ENCODE assay signal across 21 cellular contexts in the genomic region with DNA sequence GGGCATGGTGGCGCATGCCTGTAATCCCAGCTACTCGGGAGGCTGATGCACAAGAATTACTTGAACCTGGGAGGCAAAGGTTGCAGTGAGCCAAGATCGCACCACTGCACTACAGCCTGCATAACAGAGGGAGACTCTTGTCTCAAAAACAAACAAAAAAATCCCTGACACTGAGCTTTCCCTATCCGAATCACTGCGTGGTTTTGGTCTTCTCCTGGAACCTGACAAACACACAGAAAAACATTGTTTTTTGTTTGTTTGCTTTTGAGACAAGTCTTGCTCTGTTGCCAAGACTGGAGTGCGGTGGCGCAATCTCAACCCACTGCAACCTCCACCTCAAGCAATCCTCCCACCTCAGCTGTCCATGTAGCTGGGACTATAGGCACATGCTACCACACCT.
"Had no signal": no experiment of that assay in that cellular context is flagged by ENCODE, and none has a peak within 500 bp of the region (broad histone marks: within the 10 kb centered on the region; RNA-seq: fewer than 3 reads in every experiment).

No MANE protein-coding gene starts in this region.

- H3K4me3 Mint-ChIP-seq: activated CD4-positive, alpha-beta T cell treated with anti-CD3 and anti-CD28 coated beads for 36 hours; activated CD8-positive, alpha-beta memory T cell treated with anti-CD3 and anti-CD28 coated beads, Interleukin-2, amount 10 ng/mL, durations not matched to agents 7 days and 5 days; activated CD8-positive, alpha-beta T cell treated with anti-CD3 and anti-CD28 coated beads for 36 hours; activated naive CD8-positive, alpha-beta T cell treated with anti-CD3 and anti-CD28 coated beads, Interleukin-2, amount 50 U/mL, for 24 hours; brain; dendritic cell treated with granulocyte-macrophage colony-stimulating factor and Interleukin-4, amounts not matched to agents 40 ng/mL and 50 ng/mL, for 4 days; natural killer cell treated with Interleukin-12 subunit alpha and Interleukin-12 subunit beta and Interleukin-15 and Interleukin-18, amount 100 ng/mL, for 72 hours had no signal

- H3K9me3 ChIP-seq: thyroid gland had no signal

- H3K4me3 ChIP-seq: thyroid gland had no signal

- H3K36me3 ChIP-seq: thyroid gland had no signal

- H3K27ac ChIP-seq: thyroid gland had no signal

- H3K4me1 ChIP-seq: thyroid gland had no signal

- DNase-seq: activated CD4-positive, alpha-beta T cell treated with anti-CD3 and anti-CD28 coated beads for 36 hours; activated CD8-positive, alpha-beta memory T cell treated with anti-CD3 and anti-CD28 coated beads, Interleukin-2, amount 10 ng/mL, durations not matched to agents 7 days and 5 days; activated CD8-positive, alpha-beta T cell treated with anti-CD3 and anti-CD28 coated beads for 36 hours; activated effector memory CD4-positive, alpha-beta T cell treated with anti-CD3 and anti-CD28 coated beads, Interleukin-2, amount 50 U/mL, for 16 hours; activated naive CD4-positive, alpha-beta T cell treated with anti-CD3 and anti-CD28 coated beads, Interleukin-2, amount 50 U/mL, for 16 hours; activated naive CD8-positive, alpha-beta T cell treated with anti-CD3 and anti-CD28 coated beads, Interleukin-2, amount 50 U/mL, for 24 hours; activated T-cell treated with anti-CD3 and anti-CD28 coated beads for 4 hours; aorta; effector CD8-positive, alpha-beta T cell; erythroblast; foreskin melanocyte; left ventricle myocardium superior; stimulated activated CD4-positive, alpha-beta T cell treated with anti-CD3 and anti-CD28 coated beads, Interleukin-4, amount 100 ng/mL, for 24 hours; stimulated activated naive CD8-positive, alpha-beta T cell treated with anti-CD3 and anti-CD28 coated beads, Interleukin-15, Interleukin-2, amounts not matched to agents 100 U/mL and 50 U/mL, for 24 hours; T-helper 1 cell; T-helper 9 cell; thyroid gland had no signal

- H3K27me3 Mint-ChIP-seq: activated CD4-positive, alpha-beta T cell treated with anti-CD3 and anti-CD28 coated beads for 36 hours; activated CD8-positive, alpha-beta memory T cell treated with anti-CD3 and anti-CD28 coated beads, Interleukin-2, amount 10 ng/mL, durations not matched to agents 7 days and 5 days; activated CD8-positive, alpha-beta T cell treated with anti-CD3 and anti-CD28 coated beads for 36 hours; activated naive CD8-positive, alpha-beta T cell treated with anti-CD3 and anti-CD28 coated beads, Interleukin-2, amount 50 U/mL, for 24 hours; brain; dendritic cell treated with granulocyte-macrophage colony-stimulating factor and Interleukin-4, amounts not matched to agents 40 ng/mL and 50 ng/mL, for 4 days; natural killer cell treated with Interleukin-12 subunit alpha and Interleukin-12 subunit beta and Interleukin-15 and Interleukin-18, amount 100 ng/mL, for 72 hours; progenitor cell of endocrine pancreas had no signal

- ATAC-seq: activated CD4-positive, alpha-beta T cell treated with anti-CD3 and anti-CD28 coated beads for 36 hours; activated CD8-positive, alpha-beta memory T cell treated with anti-CD3 and anti-CD28 coated beads, Interleukin-2, amount 10 ng/mL, durations not matched to agents 7 days and 5 days; activated CD8-positive, alpha-beta T cell treated with anti-CD3 and anti-CD28 coated beads for 36 hours; activated naive CD8-positive, alpha-beta T cell treated with anti-CD3 and anti-CD28 coated beads, Interleukin-2, amount 50 U/mL, for 24 hours; left ventricle myocardium superior; natural killer cell treated with Interleukin-12 subunit alpha and Interleukin-12 subunit beta and Interleukin-15 and Interleukin-18, amount 100 ng/mL, for 72 hours; stimulated activated naive CD8-positive, alpha-beta T cell treated with anti-CD3 and anti-CD28 coated beads, Interleukin-15, Interleukin-2, amounts not matched to agents 100 U/mL and 50 U/mL, for 24 hours had no signal

- H3K4me1 Mint-ChIP-seq: activated CD4-positive, alpha-beta T cell treated with anti-CD3 and anti-CD28 coated beads for 36 hours; activated CD8-positive, alpha-beta memory T cell treated with anti-CD3 and anti-CD28 coated beads, Interleukin-2, amount 10 ng/mL, durations not matched to agents 7 days and 5 days; brain had no signal

- H3K9me3 Mint-ChIP-seq: activated CD8-positive, alpha-beta T cell treated with anti-CD3 and anti-CD28 coated beads for 36 hours; activated naive CD8-positive, alpha-beta T cell treated with anti-CD3 and anti-CD28 coated beads, Interleukin-2, amount 50 U/mL, for 24 hours; brain; dendritic cell treated with granulocyte-macrophage colony-stimulating factor and Interleukin-4, amounts not matched to agents 40 ng/mL and 50 ng/mL, for 4 days; natural killer cell treated with Interleukin-12 subunit alpha and Interleukin-12 subunit beta and Interleukin-15 and Interleukin-18, amount 100 ng/mL, for 72 hours had no signal

- H3K27me3 ChIP-seq: thyroid gland had no signal

- H3K27ac Mint-ChIP-seq: activated CD4-positive, alpha-beta T cell treated with anti-CD3 and anti-CD28 coated beads for 36 hours; activated CD8-positive, alpha-beta memory T cell treated with anti-CD3 and anti-CD28 coated beads, Interleukin-2, amount 10 ng/mL, durations not matched to agents 7 days and 5 days; activated CD8-positive, alpha-beta T cell treated with anti-CD3 and anti-CD28 coated beads for 36 hours; activated naive CD8-positive, alpha-beta T cell treated with anti-CD3 and anti-CD28 coated beads, Interleukin-2, amount 50 U/mL, for 24 hours; dendritic cell treated with granulocyte-macrophage colony-stimulating factor and Interleukin-4, amounts not matched to agents 40 ng/mL and 50 ng/mL, for 4 days; natural killer cell treated with Interleukin-12 subunit alpha and Interleukin-12 subunit beta and Interleukin-15 and Interleukin-18, amount 100 ng/mL, for 72 hours; progenitor cell of endocrine pancreas had no signal
